In the genomic region with DNA sequence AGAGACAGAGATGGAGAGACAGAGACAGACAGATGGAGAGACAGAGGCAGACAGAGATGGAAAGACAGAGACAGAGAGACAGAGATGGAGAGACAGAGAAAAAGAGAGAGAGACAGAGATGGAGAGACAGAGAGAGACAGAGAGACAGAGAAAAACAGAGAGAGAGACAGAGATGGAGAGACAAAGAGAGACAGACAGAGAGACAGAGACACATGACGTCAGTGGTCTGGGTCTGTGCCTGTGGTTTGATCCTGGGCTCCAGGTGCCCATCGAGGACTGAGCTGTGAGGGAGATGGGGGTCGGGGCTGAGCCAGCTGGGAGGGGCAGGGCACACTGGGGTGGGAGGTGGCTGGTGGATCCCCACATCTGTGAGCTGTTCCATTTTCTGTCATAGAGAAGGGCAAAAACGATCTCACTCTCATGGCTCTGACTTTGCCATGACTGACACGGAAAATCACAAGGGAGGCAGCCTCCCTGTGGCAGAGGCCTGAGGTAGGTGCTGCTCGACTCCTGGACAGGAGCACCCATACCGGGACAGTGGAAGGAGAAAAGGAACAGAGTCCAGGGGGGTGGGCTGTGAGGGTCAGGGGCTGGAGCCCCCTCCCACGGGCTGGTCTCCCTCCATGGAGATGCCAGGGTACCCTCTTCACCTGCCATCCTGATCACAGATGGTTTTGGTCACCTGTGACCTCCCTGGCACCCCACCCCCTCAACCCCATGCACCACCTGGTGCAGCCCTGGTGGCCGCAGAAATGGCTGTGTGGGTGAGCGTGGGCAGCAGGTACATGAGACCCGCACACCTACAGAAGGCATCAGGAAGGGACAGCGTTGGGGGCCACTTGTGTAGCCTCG, we compare ENCODE assay signal across 24 cellular contexts. TPM values are rescaled to one million over a fixed set of nuclear protein-coding genes. Genes with fewer than 3 reads are reported as not detected.
"Had no signal": no experiment of that assay in that cellular context is flagged by ENCODE, and none has a peak within 500 bp of the region (broad histone marks: within the 10 kb centered on the region; RNA-seq: fewer than 3 reads in every experiment).

No MANE protein-coding gene starts in this region.

- H3K9me3 ChIP-seq: colonic mucosa, left ventricle myocardium inferior, suprapubic skin had no signal

- H3K27me3 Mint-ChIP-seq: activated naive CD8-positive, alpha-beta T cell treated with anti-CD3 and anti-CD28 coated beads, Interleukin-2, amount 50 U/mL, for 24 hours had no signal

- H3K9me3 Mint-ChIP-seq: activated B cell treated with CpG ODN at 0.5 μM for 24 hours; activated naive CD8-positive, alpha-beta T cell treated with anti-CD3 and anti-CD28 coated beads, Interleukin-2, amount 50 U/mL, for 24 hours; neural progenitor cell; stimulated activated naive CD8-positive, alpha-beta T cell treated with anti-CD3 and anti-CD28 coated beads, Interleukin-15, amount 100 ng/mL, for 72 hours had no signal

- H3K27ac Mint-ChIP-seq: activated B cell treated with CpG ODN at 0.5 μM for 24 hours; activated naive CD8-positive, alpha-beta T cell treated with anti-CD3 and anti-CD28 coated beads, Interleukin-2, amount 50 U/mL, for 24 hours; brain; neural progenitor cell had no signal

- H3K36me3 Mint-ChIP-seq: brain, neural progenitor cell had no signal

- DNase-seq: activated B cell treated with CpG ODN at 0.5 μM for 24 hours; activated naive CD4-positive, alpha-beta T cell treated with Interleukin-2 at 50 U/mL for 16 hours; activated naive CD8-positive, alpha-beta T cell treated with anti-CD3 and anti-CD28 coated beads, Interleukin-2, amount 50 U/mL, for 24 hours; anterior cingulate cortex; central memory CD4-positive, alpha-beta T cell; colonic mucosa; kidney glomerular epithelial cell; left ventricle myocardium inferior; mammary epithelial cell; midbrain; SHP77; stimulated activated naive CD8-positive, alpha-beta T cell treated with anti-CD3 and anti-CD28 coated beads, Interleukin-15, amount 100 ng/mL, for 72 hours; T-helper 1 cell; T-helper 9 cell; trophoblast cell had no signal

- H3K4me1 ChIP-seq: colonic mucosa, left ventricle myocardium inferior, neural progenitor cell, suprapubic skin had no signal

- ATAC-seq: activated naive CD8-positive, alpha-beta T cell treated with anti-CD3 and anti-CD28 coated beads, Interleukin-2, amount 50 U/mL, for 24 hours; stimulated activated naive CD8-positive, alpha-beta T cell treated with anti-CD3 and anti-CD28 coated beads, Interleukin-15, amount 100 ng/mL, for 72 hours had no signal

- H3K4me1 Mint-ChIP-seq: activated B cell treated with CpG ODN at 0.5 μM for 24 hours; activated naive CD8-positive, alpha-beta T cell treated with anti-CD3 and anti-CD28 coated beads, Interleukin-2, amount 50 U/mL, for 24 hours; brain; neural progenitor cell; stimulated activated naive CD8-positive, alpha-beta T cell treated with anti-CD3 and anti-CD28 coated beads, Interleukin-15, amount 100 ng/mL, for 72 hours had no signal

- H3K4me3 Mint-ChIP-seq: activated B cell treated with CpG ODN at 0.5 μM for 24 hours; activated naive CD8-positive, alpha-beta T cell treated with anti-CD3 and anti-CD28 coated beads, Interleukin-2, amount 50 U/mL, for 24 hours; brain; neural progenitor cell; stimulated activated naive CD8-positive, alpha-beta T cell treated with anti-CD3 and anti-CD28 coated beads, Interleukin-15, amount 100 ng/mL, for 72 hours had no signal

- H3K4me3 ChIP-seq: colonic mucosa, left ventricle myocardium inferior, neural progenitor cell, SK-N-MC, suprapubic skin had no signal

- H3K27ac ChIP-seq: colonic mucosa, left ventricle myocardium inferior, neural progenitor cell, SK-N-MC, suprapubic skin had no signal

- H3K27me3 ChIP-seq: colonic mucosa, neural progenitor cell had no signal

- H3K36me3 ChIP-seq: colonic mucosa, left ventricle myocardium inferior, neural progenitor cell, suprapubic skin had no signal

RNA-seq across cellular contexts. Expression of gene GLT6D1, which starts 28.8 kb away (rescaled TPM):
- total RNA-seq: activated B cell treated with CpG ODN at 0.5 μM for 24 hours, colonic mucosa, epithelial cell of proximal tubule, frontal cortex, left ventricle myocardium inferior, mammary epithelial cell, myocyte, renal cortical epithelial cell, skeletal muscle tissue, suprapubic skin had no signal

RNA-seq across cellular contexts. Expression of gene PAEP, which starts 49.0 kb away (rescaled TPM):
- total RNA-seq: activated B cell treated with CpG ODN at 0.5 μM for 24 hours, colonic mucosa, epithelial cell of proximal tubule, frontal cortex, left ventricle myocardium inferior, mammary epithelial cell, myocyte, renal cortical epithelial cell, skeletal muscle tissue had no signal

RNA-seq across cellular contexts. Expression of gene LCN9, which starts 52.6 kb away (rescaled TPM):
- total RNA-seq: activated B cell treated with CpG ODN at 0.5 μM for 24 hours, colonic mucosa, epithelial cell of proximal tubule, frontal cortex, left ventricle myocardium inferior, mammary epithelial cell, myocyte, renal cortical epithelial cell, skeletal muscle tissue, suprapubic skin had no signal
